ENCODE assay signal across 1 cellular context in the genomic region with DNA sequence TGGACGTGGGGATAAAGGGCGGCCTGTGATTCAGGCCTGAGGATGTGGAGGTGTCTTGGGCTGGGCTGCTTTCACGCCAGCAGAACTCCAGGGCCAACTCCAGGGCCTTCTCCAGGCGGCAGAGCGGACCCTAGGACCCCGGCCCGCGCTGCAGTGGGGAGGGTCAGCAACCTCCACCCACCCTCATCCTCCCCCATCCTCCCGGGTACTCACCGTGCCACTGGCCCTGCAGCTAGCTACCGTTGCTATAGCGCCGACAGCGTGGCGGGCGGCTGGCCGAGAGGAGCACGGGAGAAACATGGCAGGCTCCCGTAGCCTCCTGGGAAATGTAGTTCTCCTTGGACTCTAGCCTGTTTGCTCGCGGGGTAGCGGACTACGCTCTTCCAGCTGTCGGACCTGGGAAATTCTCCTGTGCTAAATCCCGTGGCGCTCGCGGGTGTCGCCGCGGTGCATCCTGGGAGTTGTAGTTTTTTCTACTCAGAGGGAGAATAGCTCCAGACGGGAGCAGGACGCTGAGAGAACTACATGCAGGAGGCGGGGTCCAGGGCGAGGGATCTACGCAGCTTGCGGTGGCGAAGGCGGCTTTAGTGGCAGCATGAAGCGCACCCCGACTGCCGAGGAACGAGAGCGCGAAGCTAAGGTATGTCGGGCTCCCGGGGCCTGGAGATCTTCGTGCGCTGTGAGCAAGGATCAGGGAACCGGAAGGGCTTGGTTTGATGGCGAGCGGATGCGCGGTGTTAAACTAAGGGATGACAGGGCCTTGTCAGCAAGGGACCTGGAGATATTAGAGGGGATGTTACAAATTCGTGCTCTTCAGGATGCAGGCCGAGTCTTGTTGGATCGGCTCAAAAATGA.
TF ChIP-seq lines count a peak whose summit lies in the region.

TSS of gene FTO (plus strand) at position 567 of the 855 bp plus-strand sequence.
TSS of gene RPGRIP1L (minus strand) at position 270 of the 855 bp plus-strand sequence. CDS start 3,136 bp downstream, outside the sequence.

TF ChIP-seq in HepG2, 621 proteins besides CTCF, POLR2A, EP300 and RAD21 (continued from another document):
- TF ChIP-seq, protein P1, sequence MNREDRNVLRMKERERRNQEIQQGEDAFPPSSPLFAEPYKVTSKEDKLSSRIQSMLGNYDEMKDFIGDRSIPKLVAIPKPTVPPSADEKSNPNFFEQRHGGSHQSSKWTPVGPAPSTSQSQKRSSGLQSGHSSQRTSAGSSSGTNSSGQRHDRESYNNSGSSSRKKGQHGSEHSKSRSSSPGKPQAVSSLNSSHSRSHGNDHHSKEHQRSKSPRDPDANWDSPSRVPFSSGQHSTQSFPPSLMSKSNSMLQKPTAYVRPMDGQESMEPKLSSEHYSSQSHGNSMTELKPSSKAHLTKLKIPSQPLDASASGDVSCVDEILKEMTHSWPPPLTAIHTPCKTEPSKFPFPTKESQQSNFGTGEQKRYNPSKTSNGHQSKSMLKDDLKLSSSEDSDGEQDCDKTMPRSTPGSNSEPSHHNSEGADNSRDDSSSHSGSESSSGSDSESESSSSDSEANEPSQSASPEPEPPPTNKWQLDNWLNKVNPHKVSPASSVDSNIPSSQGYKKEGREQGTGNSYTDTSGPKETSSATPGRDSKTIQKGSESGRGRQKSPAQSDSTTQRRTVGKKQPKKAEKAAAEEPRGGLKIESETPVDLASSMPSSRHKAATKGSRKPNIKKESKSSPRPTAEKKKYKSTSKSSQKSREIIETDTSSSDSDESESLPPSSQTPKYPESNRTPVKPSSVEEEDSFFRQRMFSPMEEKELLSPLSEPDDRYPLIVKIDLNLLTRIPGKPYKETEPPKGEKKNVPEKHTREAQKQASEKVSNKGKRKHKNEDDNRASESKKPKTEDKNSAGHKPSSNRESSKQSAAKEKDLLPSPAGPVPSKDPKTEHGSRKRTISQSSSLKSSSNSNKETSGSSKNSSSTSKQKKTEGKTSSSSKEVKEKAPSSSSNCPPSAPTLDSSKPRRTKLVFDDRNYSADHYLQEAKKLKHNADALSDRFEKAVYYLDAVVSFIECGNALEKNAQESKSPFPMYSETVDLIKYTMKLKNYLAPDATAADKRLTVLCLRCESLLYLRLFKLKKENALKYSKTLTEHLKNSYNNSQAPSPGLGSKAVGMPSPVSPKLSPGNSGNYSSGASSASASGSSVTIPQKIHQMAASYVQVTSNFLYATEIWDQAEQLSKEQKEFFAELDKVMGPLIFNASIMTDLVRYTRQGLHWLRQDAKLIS (CRISPR knock-in tag; IDR thresholded peaks at IDR 0.05) = no peak
- TF ChIP-seq ZBTB2 (CRISPR knock-in tag; IDR thresholded peaks at IDR 0.05; ENCODE audit: low read depth) (no peak), ZNF292 (CRISPR knock-in tag; IDR thresholded peaks at IDR 0.05; ENCODE audit: borderline replicate concordance, low read depth) (peak; percentile 88; the same call in 1 of the 2 replicates), ZNF17 (CRISPR knock-in tag; IDR thresholded peaks at IDR 0.05) (no peak), EED (CRISPR knock-in tag; IDR thresholded peaks at IDR 0.05) (no peak), SKIL (CRISPR knock-in tag; IDR thresholded peaks at IDR 0.05; ENCODE audit: borderline replicate concordance) (no peak), ZMYM3 (CRISPR knock-in tag; IDR thresholded peaks at IDR 0.05) (0 out of 2 replicates have a peak, but pooled peaks have one; percentile 14), TARDBP (CRISPR knock-in tag; IDR thresholded peaks at IDR 0.05) (peak; percentile 95), ZFP62 (CRISPR knock-in tag; IDR thresholded peaks at IDR 0.05) (no peak), ETV6 (CRISPR knock-in tag; conservative IDR thresholded peaks at IDR 0.05) (peak; percentile 80; the same call in 1 of the 2 replicates), ZNF501 (CRISPR knock-in tag; IDR thresholded peaks at IDR 0.05) (peak; percentile 96), TSC22D2 (CRISPR knock-in tag; IDR thresholded peaks at IDR 0.05; ENCODE audit: borderline replicate concordance) (peak; percentile 36; the same call in 1 of the 2 replicates)
- TF ChIP-seq, protein P2, sequence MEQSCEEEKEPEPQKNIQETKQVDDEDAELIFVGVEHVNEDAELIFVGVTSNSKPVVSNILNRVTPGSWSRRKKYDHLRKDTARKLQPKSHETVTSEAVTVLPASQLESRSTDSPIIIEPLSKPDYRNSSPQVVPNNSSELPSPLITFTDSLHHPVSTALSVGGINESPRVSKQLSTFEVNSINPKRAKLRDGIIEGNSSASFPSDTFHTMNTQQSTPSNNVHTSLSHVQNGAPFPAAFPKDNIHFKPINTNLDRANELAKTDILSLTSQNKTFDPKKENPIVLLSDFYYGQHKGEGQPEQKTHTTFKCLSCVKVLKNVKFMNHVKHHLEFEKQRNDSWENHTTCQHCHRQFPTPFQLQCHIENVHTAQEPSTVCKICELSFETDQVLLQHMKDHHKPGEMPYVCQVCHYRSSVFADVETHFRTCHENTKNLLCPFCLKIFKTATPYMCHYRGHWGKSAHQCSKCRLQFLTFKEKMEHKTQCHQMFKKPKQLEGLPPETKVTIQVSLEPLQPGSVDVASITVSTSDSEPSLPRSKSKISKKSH (CRISPR knock-in tag; IDR thresholded peaks at IDR 0.05; ENCODE audit: borderline replicate concordance) = peak; percentile 82; the same call in 1 of the 2 replicates
- TF ChIP-seq, protein P3, sequence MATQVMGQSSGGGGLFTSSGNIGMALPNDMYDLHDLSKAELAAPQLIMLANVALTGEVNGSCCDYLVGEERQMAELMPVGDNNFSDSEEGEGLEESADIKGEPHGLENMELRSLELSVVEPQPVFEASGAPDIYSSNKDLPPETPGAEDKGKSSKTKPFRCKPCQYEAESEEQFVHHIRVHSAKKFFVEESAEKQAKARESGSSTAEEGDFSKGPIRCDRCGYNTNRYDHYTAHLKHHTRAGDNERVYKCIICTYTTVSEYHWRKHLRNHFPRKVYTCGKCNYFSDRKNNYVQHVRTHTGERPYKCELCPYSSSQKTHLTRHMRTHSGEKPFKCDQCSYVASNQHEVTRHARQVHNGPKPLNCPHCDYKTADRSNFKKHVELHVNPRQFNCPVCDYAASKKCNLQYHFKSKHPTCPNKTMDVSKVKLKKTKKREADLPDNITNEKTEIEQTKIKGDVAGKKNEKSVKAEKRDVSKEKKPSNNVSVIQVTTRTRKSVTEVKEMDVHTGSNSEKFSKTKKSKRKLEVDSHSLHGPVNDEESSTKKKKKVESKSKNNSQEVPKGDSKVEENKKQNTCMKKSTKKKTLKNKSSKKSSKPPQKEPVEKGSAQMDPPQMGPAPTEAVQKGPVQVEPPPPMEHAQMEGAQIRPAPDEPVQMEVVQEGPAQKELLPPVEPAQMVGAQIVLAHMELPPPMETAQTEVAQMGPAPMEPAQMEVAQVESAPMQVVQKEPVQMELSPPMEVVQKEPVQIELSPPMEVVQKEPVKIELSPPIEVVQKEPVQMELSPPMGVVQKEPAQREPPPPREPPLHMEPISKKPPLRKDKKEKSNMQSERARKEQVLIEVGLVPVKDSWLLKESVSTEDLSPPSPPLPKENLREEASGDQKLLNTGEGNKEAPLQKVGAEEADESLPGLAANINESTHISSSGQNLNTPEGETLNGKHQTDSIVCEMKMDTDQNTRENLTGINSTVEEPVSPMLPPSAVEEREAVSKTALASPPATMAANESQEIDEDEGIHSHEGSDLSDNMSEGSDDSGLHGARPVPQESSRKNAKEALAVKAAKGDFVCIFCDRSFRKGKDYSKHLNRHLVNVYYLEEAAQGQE (IDR thresholded peaks at IDR 0.05; ENCODE audit: borderline replicate concordance in 1 of 2, low read depth in 1 of 2, low read length in 2 of 2) = no peak
- TF ChIP-seq, protein P4, sequence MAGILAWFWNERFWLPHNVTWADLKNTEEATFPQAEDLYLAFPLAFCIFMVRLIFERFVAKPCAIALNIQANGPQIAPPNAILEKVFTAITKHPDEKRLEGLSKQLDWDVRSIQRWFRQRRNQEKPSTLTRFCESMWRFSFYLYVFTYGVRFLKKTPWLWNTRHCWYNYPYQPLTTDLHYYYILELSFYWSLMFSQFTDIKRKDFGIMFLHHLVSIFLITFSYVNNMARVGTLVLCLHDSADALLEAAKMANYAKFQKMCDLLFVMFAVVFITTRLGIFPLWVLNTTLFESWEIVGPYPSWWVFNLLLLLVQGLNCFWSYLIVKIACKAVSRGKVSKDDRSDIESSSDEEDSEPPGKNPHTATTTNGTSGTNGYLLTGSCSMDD (CRISPR knock-in tag; IDR thresholded peaks at IDR 0.05) = no peak
TF ChIP-seq in HepG2: peak in this region for 337.
